Comparison of ENCODE assay signal across 9 cellular contexts in the genomic region with DNA sequence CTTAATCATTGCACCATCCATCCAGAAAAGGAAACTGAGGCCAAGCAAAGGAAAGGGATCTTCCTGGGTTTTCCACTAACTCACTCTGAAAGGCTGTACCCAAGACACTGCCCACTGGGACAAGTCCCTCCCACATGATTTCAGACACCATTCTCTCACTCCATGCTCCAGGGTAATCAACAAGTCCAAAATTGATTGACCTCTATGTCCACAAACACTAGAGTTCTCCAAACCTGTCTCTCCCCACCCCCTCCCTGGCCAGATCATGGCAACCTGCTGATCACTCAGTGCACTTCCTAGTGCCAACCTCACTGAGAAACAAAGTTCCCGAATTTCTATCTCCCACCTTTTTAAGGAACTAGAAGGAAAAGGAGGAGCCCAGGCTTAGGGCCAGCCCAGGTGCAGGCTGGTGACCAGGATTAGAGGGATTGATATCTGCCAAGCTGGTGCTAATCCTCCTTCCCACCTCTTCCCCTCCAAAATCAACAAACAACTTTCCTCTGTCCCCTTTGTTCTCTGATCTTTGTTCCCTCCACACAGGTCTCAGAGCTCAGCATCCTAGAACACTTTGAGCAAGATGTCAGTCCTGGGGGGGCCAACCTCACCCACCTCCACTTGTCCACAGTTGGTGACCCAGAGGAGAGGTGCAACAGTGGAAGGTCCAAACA. TPM values are rescaled to one million over a fixed set of nuclear protein-coding genes. Genes with fewer than 3 reads are reported as not detected.
"Had no signal": no experiment of that assay in that cellular context is flagged by ENCODE, and none has a peak within 500 bp of the region (broad histone marks: within the 10 kb centered on the region; RNA-seq: fewer than 3 reads in every experiment).

No MANE protein-coding gene starts in this region.

- FAIRE-seq: H1, H54, HTR-8/SVneo had no signal

- H2AFZ ChIP-seq: GM23338 had no signal

- H3K4me2 ChIP-seq: GM23338 had no signal

- ATAC-seq: GM23338 had no signal

- DNase-seq: H9, HCEC 1CT, KBM-7 had no signal

- H3K4me3 ChIP-seq: GM23338 had no signal

RNA-seq across cellular contexts. Expression of a gene that starts 2.4 kb away (rescaled TPM):
- total RNA-seq: HT-29 had no signal
- polyA plus RNA-seq: IgD-negative memory B cell had no signal

RNA-seq across cellular contexts. Expression of a gene that starts 28.4 kb away (rescaled TPM):
- total RNA-seq: GM23338, H1, HT-29 had no signal
- polyA plus RNA-seq: IgD-negative memory B cell had no signal
